ENCODE assay signal across 2 cellular contexts in genomic region chr1:30781906-30782305, GRCh38.
TF ChIP-seq lines count a peak whose summit lies in the region.

No MANE protein-coding gene starts in this region.

TF ChIP-seq in GM23338, 12 proteins besides CTCF, POLR2A, EP300 and RAD21:
- TF ChIP-seq POLR2AphosphoS5 (IDR thresholded peaks at IDR 0.05; ENCODE audit: low read depth) (no peak), EZH2phosphoT487 (IDR thresholded peaks at IDR 0.05; ENCODE audit: unreplicated experiment) (no peak), ZNF114 (CRISPR knock-in tag; IDR thresholded peaks at IDR 0.05) (no peak), JUNB (IDR thresholded peaks at IDR 0.05; ENCODE audit: unreplicated experiment) (no peak), STAT1 (IDR thresholded peaks at IDR 0.05; ENCODE audit: unreplicated experiment) (no peak), NANOG (IDR thresholded peaks at IDR 0.05; ENCODE audit: borderline replicate concordance) (no peak), ZNF462 (CRISPR knock-in tag; IDR thresholded peaks at IDR 0.05) (no peak)
- TF ChIP-seq, protein P1, sequence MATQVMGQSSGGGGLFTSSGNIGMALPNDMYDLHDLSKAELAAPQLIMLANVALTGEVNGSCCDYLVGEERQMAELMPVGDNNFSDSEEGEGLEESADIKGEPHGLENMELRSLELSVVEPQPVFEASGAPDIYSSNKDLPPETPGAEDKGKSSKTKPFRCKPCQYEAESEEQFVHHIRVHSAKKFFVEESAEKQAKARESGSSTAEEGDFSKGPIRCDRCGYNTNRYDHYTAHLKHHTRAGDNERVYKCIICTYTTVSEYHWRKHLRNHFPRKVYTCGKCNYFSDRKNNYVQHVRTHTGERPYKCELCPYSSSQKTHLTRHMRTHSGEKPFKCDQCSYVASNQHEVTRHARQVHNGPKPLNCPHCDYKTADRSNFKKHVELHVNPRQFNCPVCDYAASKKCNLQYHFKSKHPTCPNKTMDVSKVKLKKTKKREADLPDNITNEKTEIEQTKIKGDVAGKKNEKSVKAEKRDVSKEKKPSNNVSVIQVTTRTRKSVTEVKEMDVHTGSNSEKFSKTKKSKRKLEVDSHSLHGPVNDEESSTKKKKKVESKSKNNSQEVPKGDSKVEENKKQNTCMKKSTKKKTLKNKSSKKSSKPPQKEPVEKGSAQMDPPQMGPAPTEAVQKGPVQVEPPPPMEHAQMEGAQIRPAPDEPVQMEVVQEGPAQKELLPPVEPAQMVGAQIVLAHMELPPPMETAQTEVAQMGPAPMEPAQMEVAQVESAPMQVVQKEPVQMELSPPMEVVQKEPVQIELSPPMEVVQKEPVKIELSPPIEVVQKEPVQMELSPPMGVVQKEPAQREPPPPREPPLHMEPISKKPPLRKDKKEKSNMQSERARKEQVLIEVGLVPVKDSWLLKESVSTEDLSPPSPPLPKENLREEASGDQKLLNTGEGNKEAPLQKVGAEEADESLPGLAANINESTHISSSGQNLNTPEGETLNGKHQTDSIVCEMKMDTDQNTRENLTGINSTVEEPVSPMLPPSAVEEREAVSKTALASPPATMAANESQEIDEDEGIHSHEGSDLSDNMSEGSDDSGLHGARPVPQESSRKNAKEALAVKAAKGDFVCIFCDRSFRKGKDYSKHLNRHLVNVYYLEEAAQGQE (IDR thresholded peaks at IDR 0.05; ENCODE audit: unreplicated experiment): no peak
- TF ChIP-seq, protein P2, sequence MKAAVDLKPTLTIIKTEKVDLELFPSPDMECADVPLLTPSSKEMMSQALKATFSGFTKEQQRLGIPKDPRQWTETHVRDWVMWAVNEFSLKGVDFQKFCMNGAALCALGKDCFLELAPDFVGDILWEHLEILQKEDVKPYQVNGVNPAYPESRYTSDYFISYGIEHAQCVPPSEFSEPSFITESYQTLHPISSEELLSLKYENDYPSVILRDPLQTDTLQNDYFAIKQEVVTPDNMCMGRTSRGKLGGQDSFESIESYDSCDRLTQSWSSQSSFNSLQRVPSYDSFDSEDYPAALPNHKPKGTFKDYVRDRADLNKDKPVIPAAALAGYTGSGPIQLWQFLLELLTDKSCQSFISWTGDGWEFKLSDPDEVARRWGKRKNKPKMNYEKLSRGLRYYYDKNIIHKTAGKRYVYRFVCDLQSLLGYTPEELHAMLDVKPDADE (IDR thresholded peaks at IDR 0.05): no peak

TF ChIP-seq in HepG2, 621 proteins besides CTCF, POLR2A, EP300 and RAD21:
- TF ChIP-seq CHD2 (IDR thresholded peaks at IDR 0.05; ENCODE audit: low read depth, low read length) (no peak), ZNF501 (CRISPR knock-in tag; IDR thresholded peaks at IDR 0.05) (no peak), GFI1 (CRISPR knock-in tag; IDR thresholded peaks at IDR 0.05; ENCODE audit: borderline replicate concordance) (no peak)
